In the genomic region with DNA sequence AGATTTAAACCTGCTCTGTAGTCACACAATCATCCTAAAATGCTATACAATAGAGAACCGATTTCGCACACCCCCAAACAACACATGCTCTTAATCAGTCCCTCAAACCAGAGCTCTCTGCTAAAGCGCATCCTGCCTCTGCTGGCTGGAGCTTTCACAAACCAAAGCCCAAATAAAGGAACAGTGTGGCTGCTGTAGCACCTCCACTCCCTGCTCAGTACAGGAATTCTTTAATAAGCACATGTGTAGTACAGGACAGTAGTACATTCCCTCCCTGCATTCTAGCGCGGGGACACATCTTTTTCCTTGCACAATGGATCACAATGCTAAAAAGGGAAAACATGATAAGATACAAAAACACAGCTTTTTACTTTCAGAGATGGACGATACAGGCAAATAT, we compare ENCODE assay signal across 11 cellular contexts.
A peak's percentile ranks its signal among the peaks of the same experiment; 100 is the strongest.
DNase-seq lines count a peak whose midpoint lies in the region; ATAC-seq and TF ChIP-seq lines count a peak whose summit lies in the region.
"Had no signal": no experiment of that assay in that cellular context is flagged by ENCODE, and none has a peak within 500 bp of the region (broad histone marks: within the 10 kb centered on the region; RNA-seq: fewer than 3 reads in every experiment).

No MANE protein-coding gene starts in this region.

- ATAC-seq in heart left ventricle (peak; percentile 72 to 79 (median 76)), GM19324 (IDR thresholded peaks at IDR 0.05; ENCODE audit: low FRiP score, unreplicated experiment) (no peak), mucosa of descending colon (no peak)
- ATAC-seq: effector memory CD8-positive, alpha-beta T cell had no signal

- H3K9me2 ChIP-seq in SK-N-SH, result no peaks in the 10 kb centered on the region

- H3K9me3 ChIP-seq in BLaER1 treated with 17β-estradiol and CSF1 and Interleukin-3, amounts not matched to agents 10 nM and 100 nM (replicated peaks in 1 of 11), result no peaks in the 10 kb centered on the region
- H3K9me3 ChIP-seq in SK-N-SH (no peaks in the 10 kb centered on the region), heart left ventricle (no peaks in the 10 kb centered on the region), transverse colon (no peaks in the 10 kb centered on the region), mucosa of descending colon (no peaks in the 10 kb centered on the region)

- H3K36me3 ChIP-seq in BLaER1 treated with 17β-estradiol and CSF1 and Interleukin-3, amounts not matched to agents 10 nM and 100 nM, result no peaks in the 10 kb centered on the region
- H3K36me3 ChIP-seq in SK-N-SH (replicated peaks in 1 of 2; ENCODE audit: control insufficient read depth in 1 of 2, insufficient read depth in 2 of 2, low read length in 1 of 2) (no peaks in the 10 kb centered on the region), heart left ventricle (no peaks in the 10 kb centered on the region), transverse colon (no peaks in the 10 kb centered on the region), mucosa of descending colon (ENCODE audit: low read depth) (no peaks in the 10 kb centered on the region)

- intact Hi-C loops in heart left ventricle (cut with DNase I), result no loop called here
- intact Hi-C loops in transverse colon (cut with DNase I; ENCODE audit: low total_unique reads), result no loop called here
- intact Hi-C loops in mucosa of descending colon (cut with DNase I, micrococcal nuclease), result no loop called here

- peaks cover 0 to 14% (median 0%) of the 10 kb centered on the region in 11 experiments; a peak in 5 of 22 replicates for H3K27me3 ChIP-seq in BLaER1 treated with 17β-estradiol and CSF1 and Interleukin-3, amounts not matched to agents 10 nM and 100 nM
- H3K27me3 ChIP-seq in SK-N-SH (ENCODE audit: insufficient read depth), result no peaks in the 10 kb centered on the region
- H3K27me3 ChIP-seq in heart left ventricle, result no peaks in the 10 kb centered on the region
- no peaks in the 10 kb centered on the region for H3K27me3 ChIP-seq in transverse colon

- TF ChIP-seq RAD21 in SK-N-SH (IDR thresholded peaks at IDR 0.05; ENCODE audit: low read length), result peak; percentile 29

- peak overlapping the region in 1 of 11 experiments; percentile 52; a peak in 1 of 22 replicates for H3K27ac ChIP-seq in BLaER1 treated with 17β-estradiol and CSF1 and Interleukin-3, amounts not matched to agents 10 nM and 100 nM
- no peak overlapping the region for H3K27ac ChIP-seq in SK-N-SH (ENCODE audit: low read depth in 2 of 2, low read length in 1 of 2)
- H3K27ac ChIP-seq in heart left ventricle, result no peak overlapping the region
- no peak overlapping the region for H3K27ac ChIP-seq in transverse colon

- H3K79me2 ChIP-seq in SK-N-SH (ENCODE audit: insufficient read depth), result no peaks in the 10 kb centered on the region

- no peak for TF ChIP-seq CTCF in SK-N-SH (IDR thresholded peaks at IDR 0.05)
- no peak for TF ChIP-seq CTCF in heart left ventricle (IDR thresholded peaks at IDR 0.05)
- TF ChIP-seq CTCF in GM20000 (IDR thresholded peaks at IDR 0.05; ENCODE audit: extremely low read depth, missing control alignments), result no peak
- TF ChIP-seq CTCF in transverse colon (IDR thresholded peaks at IDR 0.05), result no peak
- no peak for TF ChIP-seq CTCF in mucosa of descending colon (IDR thresholded peaks at IDR 0.05)

- H3K4me3 ChIP-seq in BLaER1 treated with 17β-estradiol and CSF1 and Interleukin-3, amounts not matched to agents 10 nM and 100 nM, result no peak overlapping the region
- peak overlapping the region; percentile 52 to 53 for H3K4me3 ChIP-seq in SK-N-SH (ENCODE audit: low read depth in 2 of 2, low read length in 1 of 2)
- H3K4me3 ChIP-seq in heart left ventricle, result peak overlapping the region in 11 of 12 donors; percentile 13 to 54 (median 37)
- H3K4me3 ChIP-seq in transverse colon, result peak overlapping the region in 2 of 4 donors; percentile 4
- H3K4me3 ChIP-seq in mucosa of descending colon, result no peak overlapping the region

- 54% methylated on average over 6 of the region's 6 CpGs for WGBS in SK-N-SH (ENCODE audit: low lambda C conversion rate)
- WGBS in heart left ventricle, 4 donors, result 6 to 11% (median 10%) methylated on average over 6 of the region's 6 CpGs
- 53 to 65% methylated on average over 6 of the region's 6 CpGs for WGBS in transverse colon (ENCODE audit: low coverage in 1 of 2), 2 donors

- no peaks in the 10 kb centered on the region for H4K20me1 ChIP-seq in BLaER1 treated with 17β-estradiol and CSF1 and Interleukin-3, amounts not matched to agents 10 nM and 100 nM
- H4K20me1 ChIP-seq in SK-N-SH (ENCODE audit: insufficient read depth), result no peaks in the 10 kb centered on the region

- peak overlapping the region; percentile 52 to 75 (median 66); a peak in 20 of 22 replicates for H3K4me2 ChIP-seq in BLaER1 treated with 17β-estradiol and CSF1 and Interleukin-3, amounts not matched to agents 10 nM and 100 nM
- peak overlapping the region; percentile 67 for H3K4me2 ChIP-seq in SK-N-SH

- TF ChIP-seq POLR2A in heart left ventricle (IDR thresholded peaks at IDR 0.05) (no peak), transverse colon (IDR thresholded peaks at IDR 0.05) (no peak)

- TF ChIP-seq EP300 in SK-N-SH (IDR thresholded peaks at IDR 0.05; ENCODE audit: borderline replicate concordance in 1 of 2, low read depth in 1 of 2, low read length in 1 of 2) (no peak), transverse colon (IDR thresholded peaks at IDR 0.05; ENCODE audit: low read depth) (no peak)

- peak; percentile 16 for DNase-seq in SK-N-SH
- no peak for DNase-seq in heart left ventricle
- peak; percentile 75 for DNase-seq in pons (ENCODE audit: low spot score)
- no peak for DNase-seq in GM20000 (ENCODE audit: low spot score)
- no peak for DNase-seq in transverse colon
- no peak for DNase-seq in mucosa of descending colon
- DNase-seq: activated T-cell treated with anti-CD3 and anti-CD28 coated beads, Interleukin-2, amount 50 U/mL, for 48 hours; effector memory CD8-positive, alpha-beta T cell; NCI-H226 had no signal

- no peaks in the 10 kb centered on the region for H3F3A ChIP-seq in SK-N-SH (replicated peaks; ENCODE audit: insufficient read depth)

- POLR2A ChIA-PET in SK-N-SH (lab: Yijun Ruan, JAX), result no interaction called here

- CTCF ChIA-PET in SK-N-SH (lab: Yijun Ruan, JAX), result interaction anchor here (0.7 to 2.4 kb wide), 5 partner anchors 10 to 748 kb away, joined by 3 to 9 read pairs (median 4); no protein-coding TSS in a partner anchor

- in situ Hi-C loops in transverse colon (cut with MboI; ENCODE audit: low pct_ligation_motif_present in 1 of 4, low pct_unique_long_range_greater_than_20kb in 1 of 4, low sequenced_read_pairs in 3 of 4), result no loop called here

- H3K4me1 ChIP-seq in BLaER1 treated with 17β-estradiol and CSF1 and Interleukin-3, amounts not matched to agents 10 nM and 100 nM, result peaks cover 16 to 25% (median 20%) of the 10 kb centered on the region in 10 experiments
- H3K4me1 ChIP-seq in SK-N-SH (ENCODE audit: control insufficient read depth in 1 of 2, insufficient read depth in 2 of 2, low read depth in 1 of 2, low read length in 1 of 2) (peaks cover 8 to 19% of the 10 kb centered on the region in 2 experiments; a peak in 3 of 4 replicates), heart left ventricle (peaks cover 0 to 19% (median 2%) of the 10 kb centered on the region in 12 donors), transverse colon (peaks cover 0 to 9% (median 0%) of the 10 kb centered on the region in 4 donors), mucosa of descending colon (ENCODE audit: low read depth) (no peaks in the 10 kb centered on the region)

- no peak overlapping the region for H3K9ac ChIP-seq in BLaER1 treated with 17β-estradiol and CSF1 and Interleukin-3, amounts not matched to agents 10 nM and 100 nM
- no peak overlapping the region; the same call in 1 of the 2 replicates for H3K9ac ChIP-seq in SK-N-SH

- H2AFZ ChIP-seq in SK-N-SH (ENCODE audit: low read depth), result peak overlapping the region; percentile 65; the same call in 1 of the 2 replicates

TF ChIP-seq in SK-N-SH, 30 proteins besides CTCF, POLR2A, EP300 and RAD21:
- TF ChIP-seq RCOR1 (IDR thresholded peaks at IDR 0.05; ENCODE audit: low read length), result no peak
- peak; percentile 11; the same call in 1 of the 2 replicates for TF ChIP-seq MXI1 (IDR thresholded peaks at IDR 0.05; ENCODE audit: low read depth, low read length)
- TF ChIP-seq, protein P1, sequence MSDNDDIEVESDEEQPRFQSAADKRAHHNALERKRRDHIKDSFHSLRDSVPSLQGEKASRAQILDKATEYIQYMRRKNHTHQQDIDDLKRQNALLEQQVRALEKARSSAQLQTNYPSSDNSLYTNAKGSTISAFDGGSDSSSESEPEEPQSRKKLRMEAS (IDR thresholded peaks at IDR 0.05; ENCODE audit: low read depth), result no peak
- no peak for TF ChIP-seq FOXM1 (IDR thresholded peaks at IDR 0.05; ENCODE audit: low read depth)

Comparison
In these comparisons a context has a peak if more than half of its experiments do, and no peak if none do; other contexts are left out.
1. H3K4me3 ChIP-seq: peak in SK-N-SH (2 of 2) and heart left ventricle (11 of 12); none in BLaER1 treated with 17β-estradiol and CSF1 and Interleukin-3, amounts not matched to agents 10 nM and 100 nM (0 of 10) and mucosa of descending colon (single experiment).
2. DNase-seq: peak in SK-N-SH (single experiment) and pons (single experiment); none in heart left ventricle (0 of 5), GM20000 (single experiment), transverse colon (single experiment) and mucosa of descending colon (0 of 3).
3. ATAC-seq: peak in heart left ventricle (4 of 4); none in GM19324 (single experiment) and mucosa of descending colon (single experiment).